ENCODE assay signal across 12 cellular contexts in genomic region chr11:104694259-104695070, GRCh38.
A peak's percentile ranks its signal among the peaks of the same experiment; 100 is the strongest.
DNase-seq lines count a peak whose midpoint lies in the region; ATAC-seq and TF ChIP-seq lines count a peak whose summit lies in the region.
"Had no signal": no experiment of that assay in that cellular context is flagged by ENCODE, and none has a peak within 500 bp of the region (broad histone marks: within the 10 kb centered on the region; RNA-seq: fewer than 3 reads in every experiment).

No MANE protein-coding gene starts in this region.

- peaks cover 4 to 6% of the 10 kb centered on the region in 2 experiments; a peak in 2 of 4 replicates for H3K4me1 ChIP-seq in SK-N-SH (ENCODE audit: control insufficient read depth in 1 of 2, insufficient read depth in 2 of 2, low read depth in 1 of 2, low read length in 1 of 2)
- peaks cover 2% of the 10 kb centered on the region for H3K4me1 ChIP-seq in fibroblast of lung (ENCODE audit: control insufficient read depth, extremely low read depth, insufficient read depth, low read length)
- H3K4me1 ChIP-seq in esophagus muscularis mucosa, result no peaks in the 10 kb centered on the region
- H3K4me1 ChIP-seq: psoas muscle, vagina had no signal

- no peak for TF ChIP-seq POLR2A in esophagus muscularis mucosa (IDR thresholded peaks at IDR 0.05; ENCODE audit: low read depth)

- no peak overlapping the region for H3K9ac ChIP-seq in SK-N-SH
- H3K9ac ChIP-seq in fibroblast of lung (ENCODE audit: insufficient read depth, low read length), result no peak overlapping the region

- H2AFZ ChIP-seq in SK-N-SH (ENCODE audit: low read depth) (no peak overlapping the region), fibroblast of lung (ENCODE audit: low read length) (no peak overlapping the region)

- H3K36me3 ChIP-seq in SK-N-SH (replicated peaks in 1 of 2; ENCODE audit: control insufficient read depth in 1 of 2, insufficient read depth in 2 of 2, low read length in 1 of 2), result no peaks in the 10 kb centered on the region
- no peaks in the 10 kb centered on the region for H3K36me3 ChIP-seq in fibroblast of lung (ENCODE audit: control insufficient read depth, insufficient read depth, low read length)
- no peaks in the 10 kb centered on the region for H3K36me3 ChIP-seq in esophagus muscularis mucosa
- H3K36me3 ChIP-seq: vagina had no signal

- TF ChIP-seq EP300 in SK-N-SH (IDR thresholded peaks at IDR 0.05; ENCODE audit: borderline replicate concordance in 1 of 2, low read depth in 1 of 2, low read length in 1 of 2) (peak in 1 of 2 experiments; percentile 47; a peak in 1 of 4 replicates), esophagus muscularis mucosa (IDR thresholded peaks at IDR 0.05) (no peak)

- WGBS in SK-N-SH (ENCODE audit: low lambda C conversion rate), result 60% methylated on average over 7 of the region's 7 CpGs
- 83% methylated on average over 7 of the region's 7 CpGs for WGBS in esophagus muscularis mucosa

- CTCF ChIA-PET in SK-N-SH (lab: Yijun Ruan, JAX), result interaction anchor here (1.0 kb wide), 1 partner anchor 1191 kb away, joined by 3 read pairs; no protein-coding TSS in a partner anchor

- H3K27me3 ChIP-seq in SK-N-SH (ENCODE audit: insufficient read depth), result no peaks in the 10 kb centered on the region
- no peaks in the 10 kb centered on the region for H3K27me3 ChIP-seq in fibroblast of lung (ENCODE audit: control insufficient read depth, insufficient read depth, low read length)
- H3K27me3 ChIP-seq in esophagus muscularis mucosa, result no peaks in the 10 kb centered on the region
- H3K27me3 ChIP-seq: vagina had no signal

- H4K20me1 ChIP-seq in SK-N-SH (ENCODE audit: insufficient read depth), result no peaks in the 10 kb centered on the region
- H4K20me1 ChIP-seq in fibroblast of lung (ENCODE audit: control insufficient read depth, extremely low read depth, insufficient read depth, low read length), result no peaks in the 10 kb centered on the region

- POLR2A ChIA-PET in SK-N-SH (lab: Yijun Ruan, JAX), result no interaction called here

- DNase-seq in HCEC 1CT (peak; percentile 85), SK-N-SH (no peak), fibroblast of lung (ENCODE audit: low read depth in 2 of 2) (peak; percentile 75 to 99), retinal pigment epithelial cell (ENCODE audit: low read depth) (peak; percentile 95), esophagus muscularis mucosa (ENCODE audit: extremely low spot score) (no peak)
- DNase-seq: activated CD4-positive, alpha-beta T cell treated with anti-CD3 and anti-CD28 coated beads, Interleukin-2, amount 50 U/mL, for 4 hours; NCI-H1694 treated with DMSO at 0.1 percent for 48 hours; psoas muscle; SHP77 had no signal

- TF ChIP-seq RAD21 in SK-N-SH (IDR thresholded peaks at IDR 0.05; ENCODE audit: low read length), result no peak

- ATAC-seq in HG03108 (IDR thresholded peaks at IDR 0.05; ENCODE audit: unreplicated experiment) (no peak), HG03442 (IDR thresholded peaks at IDR 0.05; ENCODE audit: unreplicated experiment) (no peak)
- ATAC-seq: psoas muscle had no signal

- peaks cover 5% of the 10 kb centered on the region for H3F3A ChIP-seq in SK-N-SH (replicated peaks; ENCODE audit: insufficient read depth)

- no peaks in the 10 kb centered on the region for H3K9me2 ChIP-seq in SK-N-SH

- H3K27ac ChIP-seq in SK-N-SH (ENCODE audit: low read depth in 2 of 2, low read length in 1 of 2), result peak overlapping the region in 1 of 2 experiments; percentile 20; a peak in 1 of 4 replicates
- H3K27ac ChIP-seq in fibroblast of lung (ENCODE audit: insufficient read depth, low read length), result no peak overlapping the region
- no peak overlapping the region for H3K27ac ChIP-seq in esophagus muscularis mucosa (replicated peaks in 1 of 4)
- H3K27ac ChIP-seq: psoas muscle, vagina had no signal

- intact Hi-C loops in esophagus muscularis mucosa (cut with DNase I), result no loop called here

- no peaks in the 10 kb centered on the region for H3K79me2 ChIP-seq in SK-N-SH (ENCODE audit: insufficient read depth)
- no peaks in the 10 kb centered on the region for H3K79me2 ChIP-seq in fibroblast of lung (ENCODE audit: control insufficient read depth, insufficient read depth, low read length)

- H3K4me3 ChIP-seq in SK-N-SH (ENCODE audit: low read depth in 2 of 2, low read length in 1 of 2) (no peak overlapping the region), fibroblast of lung (replicated peaks in 1 of 4; ENCODE audit: control extremely low read depth in 1 of 4, insufficient read depth in 1 of 4, low read depth in 3 of 4, low read length in 4 of 4) (no peak overlapping the region), retinal pigment epithelial cell (ENCODE audit: low read length) (peak overlapping the region; percentile 38), esophagus muscularis mucosa (no peak overlapping the region)
- H3K4me3 ChIP-seq: psoas muscle, vagina had no signal

- H3K4me2 ChIP-seq in SK-N-SH, result no peak overlapping the region
- H3K4me2 ChIP-seq in fibroblast of lung (ENCODE audit: extremely low read depth, insufficient read depth, low read length), result no peak overlapping the region

- H3K9me3 ChIP-seq in SK-N-SH (no peaks in the 10 kb centered on the region), fibroblast of lung (ENCODE audit: control insufficient read depth, insufficient read depth, low read depth, low read length) (no peaks in the 10 kb centered on the region), esophagus muscularis mucosa (no peaks in the 10 kb centered on the region)
- H3K9me3 ChIP-seq: psoas muscle, vagina had no signal

- no peak for TF ChIP-seq CTCF in SK-N-SH (IDR thresholded peaks at IDR 0.05)
- no peak for TF ChIP-seq CTCF in fibroblast of lung (conservative IDR thresholded peaks at IDR 0.05 in 1 of 2, IDR thresholded peaks at IDR 0.05 in 1 of 2; ENCODE audit: low read depth in 1 of 2, low read length in 2 of 2)
- TF ChIP-seq CTCF in retinal pigment epithelial cell (conservative IDR thresholded peaks at IDR 0.05; ENCODE audit: low read depth, low read length), result no peak
- no peak for TF ChIP-seq CTCF in esophagus muscularis mucosa (IDR thresholded peaks at IDR 0.05)

TF ChIP-seq in SK-N-SH, 30 proteins besides CTCF, POLR2A, EP300 and RAD21:
- TF ChIP-seq, protein P1, sequence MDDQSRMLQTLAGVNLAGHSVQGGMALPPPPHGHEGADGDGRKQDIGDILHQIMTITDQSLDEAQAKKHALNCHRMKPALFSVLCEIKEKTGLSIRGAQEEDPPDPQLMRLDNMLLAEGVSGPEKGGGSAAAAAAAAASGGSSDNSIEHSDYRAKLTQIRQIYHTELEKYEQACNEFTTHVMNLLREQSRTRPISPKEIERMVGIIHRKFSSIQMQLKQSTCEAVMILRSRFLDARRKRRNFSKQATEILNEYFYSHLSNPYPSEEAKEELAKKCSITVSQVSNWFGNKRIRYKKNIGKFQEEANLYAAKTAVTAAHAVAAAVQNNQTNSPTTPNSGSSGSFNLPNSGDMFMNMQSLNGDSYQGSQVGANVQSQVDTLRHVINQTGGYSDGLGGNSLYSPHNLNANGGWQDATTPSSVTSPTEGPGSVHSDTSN (IDR thresholded peaks at IDR 0.05), result peak; percentile 84
- TF ChIP-seq NFIC (IDR thresholded peaks at IDR 0.05; ENCODE audit: borderline replicate concordance) (peak; percentile 79), RXRA (IDR thresholded peaks at IDR 0.05; ENCODE audit: borderline replicate concordance, low read depth) (peak; percentile 49; the same call in 1 of the 2 replicates), FOXM1 (IDR thresholded peaks at IDR 0.05; ENCODE audit: low read depth) (no peak), TCF12 (IDR thresholded peaks at IDR 0.05) (peak; percentile 71), GATA2 (CRISPR knock-in tag; IDR thresholded peaks at IDR 0.05) (no peak), FOSL2 (IDR thresholded peaks at IDR 0.05; ENCODE audit: borderline replicate concordance, low read depth) (peak; percentile 61), ELF1 (IDR thresholded peaks at IDR 0.05) (0 out of 2 replicates have a peak, but pooled peaks have one; percentile 20), JUND (IDR thresholded peaks at IDR 0.05) (peak; percentile 66)

Comparison
In these comparisons a context has a peak if more than half of its experiments do, and no peak if none do; other contexts are left out.
1. DNase-seq: peak in HCEC 1CT (single experiment), fibroblast of lung (2 of 2) and retinal pigment epithelial cell (single experiment); none in SK-N-SH (single experiment) and esophagus muscularis mucosa (single experiment).